Comparison of ENCODE assay signal across 13 cellular contexts in the genomic region with DNA sequence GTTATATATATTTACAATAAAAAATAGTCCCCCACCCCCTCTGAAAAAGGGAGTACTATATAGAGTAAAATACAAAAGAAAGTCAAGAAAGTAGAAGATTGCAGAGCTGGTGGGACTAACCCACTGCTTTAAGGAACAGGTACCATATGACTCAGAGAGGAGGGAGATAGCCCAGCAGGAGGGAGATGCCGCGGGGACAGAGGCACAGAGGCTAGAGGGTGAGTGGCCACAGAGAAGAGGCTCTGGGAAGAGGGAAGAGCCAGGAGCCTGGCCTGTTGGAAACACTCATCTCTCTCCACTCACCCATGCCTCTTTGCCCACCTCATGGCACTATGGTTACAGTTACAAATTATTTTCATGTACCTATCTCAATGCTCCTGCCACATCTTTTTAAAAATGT. TPM values are rescaled to one million over a fixed set of nuclear protein-coding genes. Genes with fewer than 3 reads are reported as not detected.
"Had no signal": no experiment of that assay in that cellular context is flagged by ENCODE, and none has a peak within 500 bp of the region (broad histone marks: within the 10 kb centered on the region; RNA-seq: fewer than 3 reads in every experiment).

No MANE protein-coding gene starts in this region.

- H3K9me3 Mint-ChIP-seq: neural progenitor cell had no signal

- H3K36me3 ChIP-seq: neural progenitor cell, right atrium auricular region, SJSA1, upper lobe of left lung had no signal

- H3K4me2 ChIP-seq: neural progenitor cell, smooth muscle cell had no signal

- H3K4me1 ChIP-seq: neural progenitor cell had no signal

- H3K27ac Mint-ChIP-seq: activated CD8-positive, alpha-beta T cell treated with anti-CD3 and anti-CD28 coated beads, Interleukin-2, amount 10 ng/mL, durations not matched to agents 7 days and 5 days; neural progenitor cell had no signal

- ATAC-seq: activated CD8-positive, alpha-beta T cell treated with anti-CD3 and anti-CD28 coated beads, Interleukin-2, amount 10 ng/mL, durations not matched to agents 7 days and 5 days had no signal

- H3K4me3 ChIP-seq: neural progenitor cell, right atrium auricular region, SJSA1, smooth muscle cell, upper lobe of left lung had no signal

- H2AFZ ChIP-seq: neural progenitor cell had no signal

- H3K27ac ChIP-seq: neural progenitor cell, SJSA1 had no signal

- H3K27me3 ChIP-seq: neural progenitor cell, right atrium auricular region, SJSA1, upper lobe of left lung had no signal

- H3K27me3 Mint-ChIP-seq: activated naive CD8-positive, alpha-beta T cell had no signal

- H3K9ac ChIP-seq: neural progenitor cell had no signal

- H3K4me3 Mint-ChIP-seq: activated CD8-positive, alpha-beta T cell treated with anti-CD3 and anti-CD28 coated beads, Interleukin-2, amount 10 ng/mL, durations not matched to agents 7 days and 5 days; activated naive CD8-positive, alpha-beta T cell; neural progenitor cell had no signal

- H3K4me1 Mint-ChIP-seq: neural progenitor cell had no signal

- DNase-seq: activated CD4-positive, alpha-beta T cell treated with anti-CD3 and anti-CD28 coated beads for 48 hours; activated CD8-positive, alpha-beta T cell treated with anti-CD3 and anti-CD28 coated beads, Interleukin-2, amount 10 ng/mL, durations not matched to agents 7 days and 5 days; activated effector memory CD4-positive, alpha-beta T cell treated with anti-CD3 and anti-CD28 coated beads, Interleukin-2, amount 50 U/mL, for 16 hours; amygdala; kidney glomerular epithelial cell; mesendoderm; stimulated activated naive CD4-positive, alpha-beta T cell; upper lobe of left lung had no signal

- H3K36me3 Mint-ChIP-seq: activated naive CD8-positive, alpha-beta T cell; neural progenitor cell had no signal

- H3K9me3 ChIP-seq: right atrium auricular region, SJSA1, upper lobe of left lung had no signal

RNA-seq across cellular contexts. Expression of a gene that starts 53.6 kb away (rescaled TPM):
- total RNA-seq: activated CD8-positive, alpha-beta T cell treated with anti-CD3 and anti-CD28 coated beads, Interleukin-2, amount 10 ng/mL, durations not matched to agents 7 days and 5 days; SJSA1; smooth muscle cell had no signal
- polyA plus RNA-seq: smooth muscle cell had no signal
